8 cellular contexts compared by ENCODE assay signal in the genomic region with DNA sequence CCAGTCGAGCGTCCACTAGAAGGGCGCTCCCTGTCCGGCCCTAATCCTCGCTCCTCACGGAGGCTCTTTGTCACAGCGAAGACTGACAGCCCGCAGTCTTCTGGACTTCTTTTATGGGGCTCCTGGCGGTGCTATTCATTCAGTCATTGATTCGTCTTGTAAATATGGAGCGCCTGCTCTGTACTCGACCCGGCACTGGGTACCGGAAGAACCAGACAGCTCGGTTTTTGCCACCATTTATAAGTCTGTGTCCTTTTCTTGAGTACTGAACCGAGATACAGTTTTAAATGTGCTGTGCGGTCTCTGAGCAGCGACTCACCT. TPM values are rescaled to one million over a fixed set of nuclear protein-coding genes. Genes with fewer than 3 reads are reported as not detected.
A peak's percentile ranks its signal among the peaks of the same experiment; 100 is the strongest.
DNase-seq lines count a peak whose midpoint lies in the region; ATAC-seq, FAIRE-seq and TF ChIP-seq lines count a peak whose summit lies in the region.

No MANE protein-coding gene starts in this region.

- RAD21 ChIA-PET in HCT116 (lab: Charles Lee; ENCODE audit: low non-redundant PET in 1 of 2, low total read pairs in 2 of 2, uncharacterized antibody in 2 of 2, unreplicated experiment in 2 of 2) = interaction anchor here in 1 of 2 experiments (0.8 kb wide), 1 partner anchor 8 kb away, joined by 3 read pairs; no protein-coding TSS in a partner anchor

- no peaks in the 10 kb centered on the region for H4K20me1 ChIP-seq in HCT116 (ENCODE audit: insufficient read depth)

- POLR2A ChIA-PET in HCT116 (lab: Charles Lee) = interaction anchor here (0.6 to 1.6 kb wide), 5 partner anchors 8 to 726 kb away, joined by 3 to 7 read pairs (median 3); partner anchors contain the start of gene RPS29

- H3K9me3 ChIP-seq in HCT116 (ENCODE audit: control insufficient read depth in 1 of 2, insufficient read depth in 1 of 2, low read depth in 1 of 2, low read length in 2 of 2) (0 out of 4 replicates have a peak, but pooled peaks cover 0 to 3% of the 10 kb centered on the region in 2 experiments), mononuclear cell (ENCODE audit: low read depth, low read length) (no peaks in the 10 kb centered on the region)

- no peak for TF ChIP-seq CTCF in HCT116 (IDR thresholded peaks at IDR 0.05 in 2 of 3, conservative IDR thresholded peaks at IDR 0.05 in 1 of 3; ENCODE audit: borderline replicate concordance in 1 of 3, insufficient read depth in 1 of 3, low read depth in 2 of 3, low read length in 2 of 3)
- no peak for TF ChIP-seq CTCF in bronchial epithelial cell (IDR thresholded peaks at IDR 0.05; ENCODE audit: insufficient read depth, low read length, severe bottlenecking)

- no peaks in the 10 kb centered on the region for H3K9me2 ChIP-seq in HCT116 (ENCODE audit: insufficient read depth)

- H3K79me2 ChIP-seq in HCT116 (ENCODE audit: insufficient read depth, low read length) = peaks cover 44% of the 10 kb centered on the region

- BruUV-seq in HCT116 (replicated peaks; lab: Mats Ljungman, UMichigan) = no TSS peak

- H3K4me3 ChIP-seq in HCT116 (replicated peaks in 1 of 2; ENCODE audit: low read depth in 1 of 2, low read length in 2 of 2) (peak overlapping the region; percentile 76 to 87), bronchial epithelial cell (ENCODE audit: low read depth, low read length) (peak overlapping the region; percentile 60), mononuclear cell (ENCODE audit: low read length) (peak overlapping the region; percentile 79)

- FAIRE-seq in bronchial epithelial cell (lab: Jason Lieb, UNC) = no peak

- TF ChIP-seq POLR2A in HCT116 (IDR thresholded peaks at IDR 0.05; ENCODE audit: borderline replicate concordance, extremely low read depth, insufficient read depth, insufficient read length) = no peak

- peak overlapping the region; percentile 85 for H3K4me2 ChIP-seq in HCT116 (ENCODE audit: low read length)

- no peak for TF ChIP-seq RAD21 in HCT116 (IDR thresholded peaks at IDR 0.05; ENCODE audit: low read depth)

- peak overlapping the region; percentile 84 for H3K27ac ChIP-seq in HCT116 (ENCODE audit: low read depth, low read length)

- intact Hi-C loops in HCT116 (cut with micrococcal nuclease) = loop anchor here (10.0 kb wide), 1 partner anchor 448 kb away; no protein-coding TSS in a partner anchor

- peak overlapping the region; percentile 76 for H3K9ac ChIP-seq in HCT116 (ENCODE audit: low read length)

- H3K36me3 ChIP-seq in HCT116 (ENCODE audit: control insufficient read depth in 1 of 2, insufficient read depth in 2 of 2, low read length in 2 of 2) = no peaks in the 10 kb centered on the region; a peak in 1 of 4 replicates
- peaks cover 2% of the 10 kb centered on the region for H3K36me3 ChIP-seq in bronchial epithelial cell (ENCODE audit: control insufficient read depth, insufficient read depth, low read length)

- ATAC-seq in HCT116 = no peak; the same call in 1 of the 2 replicates

- H3K4me1 ChIP-seq in HCT116 (ENCODE audit: control insufficient read depth in 1 of 2, insufficient read depth in 2 of 2, low read length in 2 of 2) (peaks cover 0 to 27% of the 10 kb centered on the region in 2 experiments; a peak in 3 of 4 replicates), mononuclear cell (ENCODE audit: insufficient read depth, low read length) (peaks cover 21% of the 10 kb centered on the region)

- H2AFZ ChIP-seq in HCT116 (ENCODE audit: low read depth, low read length, poor library complexity, severe bottlenecking) = no peak overlapping the region

- peak; percentile 90 for DNase-seq in NCI-H1092 treated with DMSO at 0.1 percent for 48 hours (lab: John Stamatoyannopoulos, UW)
- DNase-seq in NCI-H1092 (lab: John Stamatoyannopoulos, UW) = no peak
- no peak for DNase-seq in HCT116 (ENCODE audit: low read depth, low spot score)
- DNase-seq in NCI-H2171 treated with DMSO at 0.1 percent for 48 hours (lab: John Stamatoyannopoulos, UW) = peak; percentile 89
- DNase-seq in bronchial epithelial cell (ENCODE audit: low read depth) = peak; percentile 40
- DNase-seq in NCI-H226 = no peak
- no peak for DNase-seq in midbrain (lab: John Stamatoyannopoulos, UW)

- H3K27me3 ChIP-seq in HCT116 (ENCODE audit: insufficient read depth, low read length) (no peaks in the 10 kb centered on the region), bronchial epithelial cell (ENCODE audit: control insufficient read depth, insufficient read depth, low read length) (no peaks in the 10 kb centered on the region), mononuclear cell (ENCODE audit: insufficient read depth, low read length) (no peaks in the 10 kb centered on the region)

- CTCF ChIA-PET in HCT116 (lab: Charles Lee) = interaction anchor here (0.5 to 1.5 kb wide), 10 partner anchors 8 to 1418 kb away, joined by 3 to 8 read pairs (median 3); partner anchors contain the start of gene CDKL1

TF ChIP-seq in HCT116, 20 proteins besides CTCF, POLR2A, EP300 and RAD21:
- TF ChIP-seq, protein P1, sequence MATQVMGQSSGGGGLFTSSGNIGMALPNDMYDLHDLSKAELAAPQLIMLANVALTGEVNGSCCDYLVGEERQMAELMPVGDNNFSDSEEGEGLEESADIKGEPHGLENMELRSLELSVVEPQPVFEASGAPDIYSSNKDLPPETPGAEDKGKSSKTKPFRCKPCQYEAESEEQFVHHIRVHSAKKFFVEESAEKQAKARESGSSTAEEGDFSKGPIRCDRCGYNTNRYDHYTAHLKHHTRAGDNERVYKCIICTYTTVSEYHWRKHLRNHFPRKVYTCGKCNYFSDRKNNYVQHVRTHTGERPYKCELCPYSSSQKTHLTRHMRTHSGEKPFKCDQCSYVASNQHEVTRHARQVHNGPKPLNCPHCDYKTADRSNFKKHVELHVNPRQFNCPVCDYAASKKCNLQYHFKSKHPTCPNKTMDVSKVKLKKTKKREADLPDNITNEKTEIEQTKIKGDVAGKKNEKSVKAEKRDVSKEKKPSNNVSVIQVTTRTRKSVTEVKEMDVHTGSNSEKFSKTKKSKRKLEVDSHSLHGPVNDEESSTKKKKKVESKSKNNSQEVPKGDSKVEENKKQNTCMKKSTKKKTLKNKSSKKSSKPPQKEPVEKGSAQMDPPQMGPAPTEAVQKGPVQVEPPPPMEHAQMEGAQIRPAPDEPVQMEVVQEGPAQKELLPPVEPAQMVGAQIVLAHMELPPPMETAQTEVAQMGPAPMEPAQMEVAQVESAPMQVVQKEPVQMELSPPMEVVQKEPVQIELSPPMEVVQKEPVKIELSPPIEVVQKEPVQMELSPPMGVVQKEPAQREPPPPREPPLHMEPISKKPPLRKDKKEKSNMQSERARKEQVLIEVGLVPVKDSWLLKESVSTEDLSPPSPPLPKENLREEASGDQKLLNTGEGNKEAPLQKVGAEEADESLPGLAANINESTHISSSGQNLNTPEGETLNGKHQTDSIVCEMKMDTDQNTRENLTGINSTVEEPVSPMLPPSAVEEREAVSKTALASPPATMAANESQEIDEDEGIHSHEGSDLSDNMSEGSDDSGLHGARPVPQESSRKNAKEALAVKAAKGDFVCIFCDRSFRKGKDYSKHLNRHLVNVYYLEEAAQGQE (IDR thresholded peaks at IDR 0.05; ENCODE audit: low read depth) = no peak
- TF ChIP-seq POLR2AphosphoS5 (IDR thresholded peaks at IDR 0.05; ENCODE audit: low read depth, low read length) = no peak
- TF ChIP-seq ZFX (IDR thresholded peaks at IDR 0.05) = peak; percentile 65; the same call in 1 of the 2 replicates
- 0 out of 2 replicates have a peak, but pooled peaks have one; percentile 10 for TF ChIP-seq EGR1 (IDR thresholded peaks at IDR 0.05; ENCODE audit: low read depth)
- TF ChIP-seq ZNF274 (IDR thresholded peaks at IDR 0.05; ENCODE audit: low read depth, low read length) = no peak
- no peak for TF ChIP-seq EZH2 (IDR thresholded peaks at IDR 0.05)
- TF ChIP-seq SRF (IDR thresholded peaks at IDR 0.05; ENCODE audit: low read depth) = no peak
- TF ChIP-seq TCF7L2 (IDR thresholded peaks at IDR 0.05; ENCODE audit: borderline replicate concordance, extremely low read depth, insufficient read depth, insufficient read length) = peak; percentile 3
TF ChIP-seq in HCT116: peak in this region for 3.

RNA-seq across cellular contexts. Expression of gene DMAC2L, which starts 0.6 kb away (rescaled TPM):
- total RNA-seq in HCT116 (2021; ENCODE audit: unreplicated experiment) = 8.9 TPM
- 5.5 and 6.4 TPM in 2 replicates for polyA plus RNA-seq in HCT116 (2012)
- 8.2 and 10.8 TPM in 2 replicates for total RNA-seq in bronchial epithelial cell
- 12.8 TPM for total RNA-seq in mononuclear cell

RNA-seq across cellular contexts. Expression of gene L2HGDH, which starts 0.7 kb away (rescaled TPM):
- total RNA-seq in HCT116 (2021; ENCODE audit: unreplicated experiment) = 16.9 TPM
- 9.5 and 9.9 TPM in 2 replicates for polyA plus RNA-seq in HCT116 (2012)
- total RNA-seq in bronchial epithelial cell = 6.6 and 7.8 TPM in 2 replicates
- 1.2 TPM for total RNA-seq in mononuclear cell

Comparison
In these comparisons a context has a peak if more than half of its experiments do, and no peak if none do; other contexts are left out.
1. DNase-seq: peak in NCI-H1092 treated with DMSO at 0.1 percent for 48 hours (single experiment), NCI-H2171 treated with DMSO at 0.1 percent for 48 hours (single experiment) and bronchial epithelial cell (single experiment); none in NCI-H1092 (single experiment), HCT116 (single experiment), NCI-H226 (single experiment) and midbrain (single experiment).
2. Peak in every context shown above with its lines, with median percentiles within 50 percentile points of each other: H3K4me3 ChIP-seq.